In the genomic region with DNA sequence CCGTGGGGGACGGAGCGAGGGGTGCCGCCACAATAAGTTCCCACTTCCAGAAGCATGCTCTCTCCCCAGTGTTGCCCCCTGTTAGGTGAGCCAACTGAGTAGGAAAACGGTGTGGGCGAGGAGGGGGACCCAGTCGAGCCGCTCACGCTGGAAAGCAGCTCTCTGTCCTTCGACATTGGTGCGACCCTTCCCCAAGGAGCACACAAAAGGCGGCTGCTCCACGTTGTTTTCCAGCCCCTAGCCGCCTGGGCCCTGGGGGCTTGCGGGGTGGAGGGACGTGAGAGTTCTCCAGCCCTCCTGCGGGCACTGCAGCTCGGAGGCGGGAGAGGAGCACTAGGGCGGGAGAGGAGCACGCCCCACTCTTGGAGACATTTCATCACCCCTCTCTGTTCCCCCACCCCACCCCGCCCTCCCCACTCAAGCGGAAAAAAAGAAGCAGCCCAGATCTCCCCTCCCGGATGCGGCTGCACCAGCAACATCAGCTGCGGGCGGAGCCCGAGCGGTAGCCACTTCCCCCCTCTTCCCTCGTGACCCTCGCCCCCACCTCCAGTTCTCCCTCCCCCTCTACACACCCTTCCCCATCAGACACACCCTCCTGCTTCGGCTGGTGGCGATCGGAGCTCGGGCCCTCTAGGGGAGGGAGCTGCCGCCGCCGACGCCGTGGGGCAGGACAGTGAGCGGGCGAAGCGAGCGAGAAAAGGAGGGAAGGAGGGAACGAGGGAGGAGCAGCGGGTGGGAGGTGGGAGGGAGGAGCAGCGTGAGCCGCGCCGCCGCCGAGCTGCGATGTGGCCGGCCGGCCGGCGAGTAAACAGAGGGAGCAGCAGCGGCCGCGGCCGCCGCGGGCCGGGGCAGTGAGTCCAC, we compare ENCODE assay signal across 1 cellular context.
TF ChIP-seq lines count a peak whose summit lies in the region.

A gene (plus strand): TSS at position 755 of the 861 bp plus-strand sequence. CDS start 157 bp downstream, outside the sequence.

TF ChIP-seq in GM12878, 131 proteins besides CTCF, POLR2A, EP300 and RAD21 (continued from another document):
- TF ChIP-seq, protein P1, sequence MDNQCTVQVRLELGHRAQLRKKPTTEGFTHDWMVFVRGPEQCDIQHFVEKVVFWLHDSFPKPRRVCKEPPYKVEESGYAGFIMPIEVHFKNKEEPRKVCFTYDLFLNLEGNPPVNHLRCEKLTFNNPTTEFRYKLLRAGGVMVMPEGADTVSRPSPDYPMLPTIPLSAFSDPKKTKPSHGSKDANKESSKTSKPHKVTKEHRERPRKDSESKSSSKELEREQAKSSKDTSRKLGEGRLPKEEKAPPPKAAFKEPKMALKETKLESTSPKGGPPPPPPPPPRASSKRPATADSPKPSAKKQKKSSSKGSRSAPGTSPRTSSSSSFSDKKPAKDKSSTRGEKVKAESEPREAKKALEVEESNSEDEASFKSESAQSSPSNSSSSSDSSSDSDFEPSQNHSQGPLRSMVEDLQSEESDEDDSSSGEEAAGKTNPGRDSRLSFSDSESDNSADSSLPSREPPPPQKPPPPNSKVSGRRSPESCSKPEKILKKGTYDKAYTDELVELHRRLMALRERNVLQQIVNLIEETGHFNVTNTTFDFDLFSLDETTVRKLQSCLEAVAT (IDR thresholded peaks at IDR 0.05) = no peak
- TF ChIP-seq EGR1 (IDR thresholded peaks at IDR 0.05; ENCODE audit: borderline replicate concordance in 1 of 2, low read depth in 2 of 2, low read length in 2 of 2) (peak in 1 of 2 experiments; percentile 41; a peak in 1 of 3 replicates), CREB1 (IDR thresholded peaks at IDR 0.05; ENCODE audit: low read depth) (no peak), BHLHE40 (IDR thresholded peaks at IDR 0.05; ENCODE audit: borderline replicate concordance in 1 of 2, low read depth in 2 of 2, low read length in 1 of 2) (peak in 1 of 2 experiments; percentile 16; a peak in 1 of 4 replicates), SREBF2 (IDR thresholded peaks at IDR 0.05; ENCODE audit: low read length) (no peak), PAX8 (IDR thresholded peaks at IDR 0.05) (no peak), IKZF2 (IDR thresholded peaks at IDR 0.05) (no peak), SPI1 (IDR thresholded peaks at IDR 0.05; ENCODE audit: borderline replicate concordance, insufficient read depth, low read depth, low read length) (peak; percentile 62), ETV6 (conservative IDR thresholded peaks at IDR 0.05 in 1 of 2, IDR thresholded peaks at IDR 0.05 in 1 of 2; ENCODE audit: borderline replicate concordance in 1 of 2, low read depth in 1 of 2) (no peak), ZBED1 (IDR thresholded peaks at IDR 0.05; ENCODE audit: borderline replicate concordance) (no peak), ZNF384 (IDR thresholded peaks at IDR 0.05; ENCODE audit: borderline replicate concordance, low read depth, low read length) (0 out of 2 replicates have a peak, but pooled peaks have one; percentile 25)
- TF ChIP-seq, protein P2, sequence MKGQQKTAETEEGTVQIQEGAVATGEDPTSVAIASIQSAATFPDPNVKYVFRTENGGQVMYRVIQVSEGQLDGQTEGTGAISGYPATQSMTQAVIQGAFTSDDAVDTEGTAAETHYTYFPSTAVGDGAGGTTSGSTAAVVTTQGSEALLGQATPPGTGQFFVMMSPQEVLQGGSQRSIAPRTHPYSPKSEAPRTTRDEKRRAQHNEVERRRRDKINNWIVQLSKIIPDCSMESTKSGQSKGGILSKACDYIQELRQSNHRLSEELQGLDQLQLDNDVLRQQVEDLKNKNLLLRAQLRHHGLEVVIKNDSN (IDR thresholded peaks at IDR 0.05; ENCODE audit: borderline replicate concordance, extremely low read length, insufficient read depth, low read depth, low read length) = peak; percentile 43
- TF ChIP-seq, protein P3, sequence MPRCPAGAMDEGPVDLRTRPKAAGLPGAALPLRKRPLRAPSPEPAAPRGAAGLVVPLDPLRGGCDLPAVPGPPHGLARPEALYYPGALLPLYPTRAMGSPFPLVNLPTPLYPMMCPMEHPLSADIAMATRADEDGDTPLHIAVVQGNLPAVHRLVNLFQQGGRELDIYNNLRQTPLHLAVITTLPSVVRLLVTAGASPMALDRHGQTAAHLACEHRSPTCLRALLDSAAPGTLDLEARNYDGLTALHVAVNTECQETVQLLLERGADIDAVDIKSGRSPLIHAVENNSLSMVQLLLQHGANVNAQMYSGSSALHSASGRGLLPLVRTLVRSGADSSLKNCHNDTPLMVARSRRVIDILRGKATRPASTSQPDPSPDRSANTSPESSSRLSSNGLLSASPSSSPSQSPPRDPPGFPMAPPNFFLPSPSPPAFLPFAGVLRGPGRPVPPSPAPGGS (IDR thresholded peaks at IDR 0.05; ENCODE audit: borderline replicate concordance, insufficient read depth, low read depth, low read length, poor library complexity, severe bottlenecking) = no peak
